In the genomic region with DNA sequence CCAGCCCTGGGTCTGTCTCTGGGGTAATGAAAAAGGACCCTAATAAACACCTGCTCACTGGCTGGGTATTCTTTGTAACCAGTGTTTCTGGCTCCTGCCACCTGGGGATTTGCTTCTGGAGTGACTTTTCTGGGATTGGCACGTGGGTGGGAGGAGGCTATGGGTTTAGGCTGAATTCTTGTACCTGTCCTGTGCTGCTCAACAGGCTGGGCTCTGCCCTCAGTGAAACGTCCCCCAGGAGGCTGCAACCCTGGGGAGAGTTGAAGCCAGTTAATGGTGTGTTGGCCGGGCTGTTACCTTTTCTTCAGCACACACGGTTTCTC, we compare ENCODE assay signal across 1 cellular context.
TF ChIP-seq lines count a peak whose summit lies in the region.

No MANE protein-coding gene starts in this region.

TF ChIP-seq in HepG2, 621 proteins besides CTCF, POLR2A, EP300 and RAD21:
- no peak for TF ChIP-seq CC2D1A (CRISPR knock-in tag; IDR thresholded peaks at IDR 0.05)
- TF ChIP-seq, protein P1, sequence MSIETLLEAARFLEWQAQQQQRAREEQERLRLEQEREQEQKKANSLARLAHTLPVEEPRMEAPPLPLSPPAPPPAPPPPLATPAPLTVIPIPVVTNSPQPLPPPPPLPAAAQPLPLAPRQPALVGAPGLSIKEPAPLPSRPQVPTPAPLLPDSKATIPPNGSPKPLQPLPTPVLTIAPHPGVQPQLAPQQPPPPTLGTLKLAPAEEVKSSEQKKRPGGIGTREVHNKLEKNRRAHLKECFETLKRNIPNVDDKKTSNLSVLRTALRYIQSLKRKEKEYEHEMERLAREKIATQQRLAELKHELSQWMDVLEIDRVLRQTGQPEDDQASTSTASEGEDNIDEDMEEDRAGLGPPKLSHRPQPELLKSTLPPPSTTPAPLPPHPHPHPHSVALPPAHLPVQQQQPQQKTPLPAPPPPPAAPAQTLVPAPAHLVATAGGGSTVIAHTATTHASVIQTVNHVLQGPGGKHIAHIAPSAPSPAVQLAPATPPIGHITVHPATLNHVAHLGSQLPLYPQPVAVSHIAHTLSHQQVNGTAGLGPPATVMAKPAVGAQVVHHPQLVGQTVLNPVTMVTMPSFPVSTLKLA (IDR thresholded peaks at IDR 0.05): peak; percentile 58; the same call in 1 of the 2 replicates
